Comparison of ENCODE assay signal across 14 cellular contexts in genomic region chr2:95333056-95333455, GRCh38. TPM values are rescaled to one million over a fixed set of nuclear protein-coding genes. Genes with fewer than 3 reads are reported as not detected.
DNase-seq lines count a peak whose midpoint lies in the region; ATAC-seq and TF ChIP-seq lines count a peak whose summit lies in the region.
"Had no signal": no experiment of that assay in that cellular context is flagged by ENCODE, and none has a peak within 500 bp of the region (broad histone marks: within the 10 kb centered on the region; RNA-seq: fewer than 3 reads in every experiment).

No MANE protein-coding gene starts in this region.

- no peaks in the 10 kb centered on the region for H3K79me2 ChIP-seq in ACC112 (ENCODE audit: control insufficient read depth, insufficient read depth, low read length, unreplicated experiment)
- no peaks in the 10 kb centered on the region for H3K79me2 ChIP-seq in PC-3 (ENCODE audit: low read length)

- no peaks in the 10 kb centered on the region for H3K9me2 ChIP-seq in PC-3 (replicated peaks; ENCODE audit: low read length)

- intact Hi-C loops in PC-3 (cut with micrococcal nuclease), result loop anchor here (5.0 kb wide), 1 partner anchor 54 kb away; no protein-coding TSS in a partner anchor
- intact Hi-C loops in sigmoid colon (cut with DNase I), result no loop called here

- CTCF ChIA-PET in PC-3 (lab: Charles Lee), result interaction anchor here (1.8 kb wide), 1 partner anchor 12 kb away, joined by 9 read pairs; no protein-coding TSS in a partner anchor
- CTCF ChIA-PET in activated naive CD4-positive, alpha-beta T cell treated with anti-CD3 and anti-CD28 coated beads, Interleukin-2, amount 10 ng/mL, durations not matched to agents 7 days and 5 days (lab: Charles Lee), result no interaction called here

- peaks cover 11% of the 10 kb centered on the region for H3K27me3 Mint-ChIP-seq in activated naive CD4-positive, alpha-beta T cell treated with anti-CD3 and anti-CD28 coated beads, Interleukin-2, amount 10 ng/mL, durations not matched to agents 7 days and 5 days

- no peak for TF ChIP-seq POLR2A in sigmoid colon (IDR thresholded peaks at IDR 0.05)

- no peaks in the 10 kb centered on the region for H3K4me1 Mint-ChIP-seq in activated naive CD4-positive, alpha-beta T cell treated with anti-CD3 and anti-CD28 coated beads, Interleukin-2, amount 10 ng/mL, durations not matched to agents 7 days and 5 days

- H3K9ac ChIP-seq in PC-3 (ENCODE audit: low read length), result peak overlapping the region; percentile 79

- BruUV-seq in PC-3 (replicated peaks; lab: Mats Ljungman, UMichigan), result no TSS peak

- H3K9me3 ChIP-seq in PC-3 (ENCODE audit: low read length) (no peaks in the 10 kb centered on the region), sigmoid colon (no peaks in the 10 kb centered on the region)
- H3K9me3 ChIP-seq: Caco-2, MG63 had no signal

- no peaks in the 10 kb centered on the region for H4K20me1 ChIP-seq in PC-3 (ENCODE audit: low read length)

- ATAC-seq in PC-3, result no peak
- no peak for ATAC-seq in foreskin keratinocyte

- no peak for TF ChIP-seq EP300 in sigmoid colon (IDR thresholded peaks at IDR 0.05)

- H3K27ac Mint-ChIP-seq in activated naive CD4-positive, alpha-beta T cell treated with anti-CD3 and anti-CD28 coated beads, Interleukin-2, amount 10 ng/mL, durations not matched to agents 7 days and 5 days, result no peak overlapping the region

- peaks cover 3% of the 10 kb centered on the region for H3F3A ChIP-seq in PC-3 (ENCODE audit: low read length, unreplicated experiment)

- no peak for DNase-seq in PC-3
- no peak for DNase-seq in foreskin keratinocyte
- no peak for DNase-seq in sigmoid colon
- DNase-seq in activated naive CD4-positive, alpha-beta T cell treated with anti-CD3 and anti-CD28 coated beads, Interleukin-2, amount 10 ng/mL, durations not matched to agents 7 days and 5 days, result no peak
- no peak for DNase-seq in NCI-H2227 (lab: John Stamatoyannopoulos, UW; ENCODE audit: unreplicated experiment)
- no peak for DNase-seq in iPS-NIHi11 (ENCODE audit: low spot score)
- DNase-seq: Caco-2, DMS153, MG63, NCI-H1105, NCI-H187, OCI-M1 had no signal

- H3K36me3 ChIP-seq in ACC112 (ENCODE audit: insufficient read depth, low read length) (no peaks in the 10 kb centered on the region), PC-3 (ENCODE audit: low read depth, low read length) (no peaks in the 10 kb centered on the region), sigmoid colon (no peaks in the 10 kb centered on the region)
- H3K36me3 ChIP-seq: MG63 had no signal

- H3K27me3 ChIP-seq in ACC112 (ENCODE audit: insufficient read depth, low read length), result no peaks in the 10 kb centered on the region
- no peaks in the 10 kb centered on the region for H3K27me3 ChIP-seq in PC-3 (ENCODE audit: low read length)
- no peaks in the 10 kb centered on the region for H3K27me3 ChIP-seq in foreskin keratinocyte
- H3K27me3 ChIP-seq in sigmoid colon, result no peaks in the 10 kb centered on the region
- H3K27me3 ChIP-seq: MG63 had no signal

- TF ChIP-seq CTCF in PC-3 (conservative IDR thresholded peaks at IDR 0.05; ENCODE audit: low read depth, low read length) (no peak), foreskin keratinocyte (conservative IDR thresholded peaks at IDR 0.05) (no peak), sigmoid colon (IDR thresholded peaks at IDR 0.05) (no peak)

- H3K36me3 Mint-ChIP-seq in activated naive CD4-positive, alpha-beta T cell treated with anti-CD3 and anti-CD28 coated beads, Interleukin-2, amount 10 ng/mL, durations not matched to agents 7 days and 5 days, result no peaks in the 10 kb centered on the region

- H2AFZ ChIP-seq in ACC112 (ENCODE audit: low read length, unreplicated experiment) (no peak overlapping the region), PC-3 (ENCODE audit: low read length) (peak overlapping the region; percentile 9; the same call in 1 of the 2 replicates)

- peak overlapping the region; percentile 64 for H3K4me2 ChIP-seq in PC-3 (ENCODE audit: low read length)

- no peak overlapping the region for H3K4me3 Mint-ChIP-seq in activated naive CD4-positive, alpha-beta T cell treated with anti-CD3 and anti-CD28 coated beads, Interleukin-2, amount 10 ng/mL, durations not matched to agents 7 days and 5 days

- POLR2A ChIA-PET in PC-3 (lab: Charles Lee; ENCODE audit: unreplicated experiment), result no interaction called here

- H3K27ac ChIP-seq in ACC112 (ENCODE audit: low read depth, low read length), result peak overlapping the region; percentile 77; the same call in 1 of the 2 replicates
- H3K27ac ChIP-seq in PC-3 (ENCODE audit: low read length), result peak overlapping the region; percentile 97
- peak overlapping the region; percentile 91 for H3K27ac ChIP-seq in foreskin keratinocyte
- H3K27ac ChIP-seq in sigmoid colon, result peak overlapping the region in 3 of 4 donors; percentile 52 to 73 (median 68)

- no peaks in the 10 kb centered on the region for H3K9me3 Mint-ChIP-seq in activated naive CD4-positive, alpha-beta T cell treated with anti-CD3 and anti-CD28 coated beads, Interleukin-2, amount 10 ng/mL, durations not matched to agents 7 days and 5 days

- H3K4me1 ChIP-seq in ACC112 (ENCODE audit: control insufficient read depth, insufficient read depth, low read length, unreplicated experiment) (peaks cover 29% of the 10 kb centered on the region), PC-3 (ENCODE audit: insufficient read depth, low read length) (peaks cover 41% of the 10 kb centered on the region), foreskin keratinocyte (peaks cover 17% of the 10 kb centered on the region), sigmoid colon (peaks cover 0 to 20% (median 9%) of the 10 kb centered on the region in 4 donors)
- H3K4me1 ChIP-seq: Caco-2 had no signal

- WGBS in sigmoid colon, 2 donors, result 85 to 86% methylated on average over 7 of the region's 7 CpGs

- H3K4me3 ChIP-seq in ACC112 (ENCODE audit: low read depth, low read length) (no peak overlapping the region), PC-3 (ENCODE audit: low read length) (no peak overlapping the region), sigmoid colon (no peak overlapping the region)
- H3K4me3 ChIP-seq: MG63 had no signal

RNA-seq across cellular contexts. Expression of gene KCNIP3, which starts 35.9 kb away (rescaled TPM):
- 13.3 and 19.1 TPM in 2 replicates for total RNA-seq in PC-3 (2014; rRNA removed)
- total RNA-seq in foreskin keratinocyte, result 6.4 and 9.0 TPM in 2 replicates
- polyA plus RNA-seq in foreskin keratinocyte, result 7.1 and 9.2 TPM in 2 replicates
- 10 to 100 TPM; 11.8 to 23.8 (median 12.1) TPM for total RNA-seq in sigmoid colon
- 1 to 10 TPM; 1.8 to 1.9 (median 1.8) TPM for polyA plus RNA-seq in sigmoid colon
- total RNA-seq: Caco-2 had no signal

RNA-seq across cellular contexts. Expression of gene PROM2, which starts 58.8 kb away (rescaled TPM):
- 64.2 and 77.8 TPM in 2 replicates for total RNA-seq in PC-3 (2014; rRNA removed)
- total RNA-seq in foreskin keratinocyte, result 38.4 and 40.7 TPM in 2 replicates
- polyA plus RNA-seq in foreskin keratinocyte, result 25.4 and 26.6 TPM in 2 replicates
- total RNA-seq in sigmoid colon, result 1 to 10 TPM; 1.1 to 6.1 (median 1.9) TPM
- 10 to 100 TPM in 1 of 3 donors, 1 to 10 TPM in 2; 2.4 to 24.9 (median 2.5) TPM for polyA plus RNA-seq in sigmoid colon
- total RNA-seq: SK-MEL-5 had no signal
